In genomic region chr13:109323338-109323737, GRCh38 we compare ENCODE assay signal across 35 cellular contexts.
"Had no signal": no experiment of that assay in that cellular context is flagged by ENCODE, and none has a peak within 500 bp of the region (broad histone marks: within the 10 kb centered on the region; RNA-seq: fewer than 3 reads in every experiment).

No MANE protein-coding gene starts in this region.

- H3K9ac ChIP-seq: KMS-11 had no signal

- H3K4me3 ChIP-seq: MG63 had no signal

- H3K27me3 ChIP-seq: MG63 had no signal

- H3K4me2 ChIP-seq: KMS-11 had no signal

- H3K36me3 ChIP-seq: MG63 had no signal

- H3K9me3 ChIP-seq: MG63 had no signal

- DNase-seq: Karpas-422, Kasumi-1, KG1, MG63, MM.1S, MV-4-11, NCI-H1048, NCI-H1092, NCI-H1092 treated with DMSO at 0.1 percent for 48 hours, NCI-H1105, NCI-H1105 treated with DMSO at 0.1 percent for 48 hours, NCI-H1417, NCI-H1417 treated with DMSO at 0.1 percent for 48 hours, NCI-H1436, NCI-H1436 treated with DMSO at 0.1 percent for 48 hours, NCI-H146, NCI-H1694, NCI-H1694 treated with DMSO at 0.1 percent for 48 hours, NCI-H187, NCI-H187 treated with DMSO at 0.1 percent for 48 hours, NCI-H1930, NCI-H2029, NCI-H2029 treated with DMSO at 0.1 percent for 48 hours, NCI-H2081, NCI-H2081 treated with DMSO at 0.1 percent for 48 hours, NCI-H2107, NCI-H2171, NCI-H2171 treated with DMSO at 0.1 percent for 48 hours, NCI-H2227 treated with DMSO at 0.1 percent for 48 hours, NCI-H226, NCI-H345, NCI-H446, NCI-H446 treated with DMSO at 0.1 percent for 48 hours, NCI-H510A had no signal

- H3K27ac ChIP-seq: KMS-11 had no signal
